Comparison of ENCODE assay signal across 1 cellular context in the genomic region with DNA sequence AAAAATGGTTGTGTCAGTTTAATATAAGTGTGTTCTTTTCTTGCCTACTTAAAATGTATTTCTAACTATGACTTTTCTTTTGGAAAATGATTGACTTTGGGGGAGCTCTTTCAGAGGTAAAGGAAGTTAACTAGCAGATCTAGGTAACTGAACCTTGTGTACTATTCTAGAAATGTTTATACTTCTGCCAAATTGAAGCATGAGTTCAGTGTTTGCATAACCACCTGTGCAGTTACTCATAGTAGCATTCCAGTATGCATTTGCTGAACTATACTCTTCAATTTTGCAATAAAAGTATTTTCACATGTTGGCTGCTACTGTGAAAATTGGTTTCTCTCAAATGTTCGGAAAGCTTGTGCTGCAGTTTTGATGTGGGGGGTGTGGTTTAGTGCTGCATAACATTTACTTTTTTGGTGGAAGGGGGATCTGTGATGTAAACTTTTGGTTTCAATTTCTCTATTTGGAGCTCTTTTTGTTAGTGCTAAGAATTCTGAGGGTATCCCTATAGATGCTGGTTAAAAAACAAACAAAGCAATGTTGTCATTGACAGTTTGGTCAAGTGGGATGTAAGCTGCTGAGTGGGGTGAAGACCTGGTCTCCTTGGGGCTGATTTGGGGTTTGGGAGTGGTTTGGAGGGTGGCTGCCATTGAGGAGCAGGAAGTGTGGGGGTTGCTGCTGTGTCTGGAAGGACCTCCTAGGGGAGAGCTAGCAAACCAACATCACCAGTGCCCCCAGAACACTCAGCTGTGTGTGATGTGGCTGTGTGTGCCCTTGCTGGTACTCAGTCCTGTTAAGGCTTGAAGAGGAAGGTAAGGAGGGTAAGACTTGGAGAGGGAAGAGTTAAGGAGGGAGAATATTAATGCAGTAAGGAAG.
TF ChIP-seq lines count a peak whose summit lies in the region.

No MANE protein-coding gene starts in this region.

TF ChIP-seq in A549, 52 proteins besides CTCF, POLR2A, EP300 and RAD21 (continued from another document):
- TF ChIP-seq MYC (IDR thresholded peaks at IDR 0.05; ENCODE audit: borderline replicate concordance, low read length), result no peak
- no peak for TF ChIP-seq BHLHE40 (IDR thresholded peaks at IDR 0.05; ENCODE audit: low read depth, low read length)
- TF ChIP-seq ZFP36 (IDR thresholded peaks at IDR 0.05; ENCODE audit: borderline replicate concordance, partially characterized antibody), result no peak
- no peak for TF ChIP-seq TFCP2L1 (CRISPR knock-in tag; IDR thresholded peaks at IDR 0.05)
